In the genomic region with DNA sequence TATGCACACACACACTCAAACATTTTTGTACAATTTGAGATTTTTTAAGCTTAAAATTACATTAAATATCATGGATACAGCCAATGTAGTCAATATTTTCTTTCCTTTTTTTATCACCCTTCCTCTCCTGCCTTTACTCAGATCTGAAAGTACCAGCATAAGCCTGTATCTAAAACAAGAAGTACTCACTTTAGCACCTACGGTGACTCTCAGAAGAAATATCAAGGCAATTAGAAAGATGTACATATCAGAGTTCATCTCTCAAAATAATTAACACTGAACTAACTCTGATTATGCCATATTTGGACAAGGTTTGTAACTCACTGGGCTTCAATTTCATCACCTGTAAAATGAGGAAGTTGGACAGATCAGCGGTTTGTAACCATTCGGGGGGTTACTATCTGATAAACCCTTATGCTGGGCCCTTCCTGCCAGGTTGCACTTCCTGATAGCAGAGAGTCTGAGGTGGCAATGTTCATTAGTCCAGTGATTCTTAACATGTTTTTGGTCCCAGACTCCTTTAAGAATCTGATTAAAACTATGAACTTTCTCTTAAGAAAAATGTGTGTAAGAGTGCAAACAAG, we compare ENCODE assay signal across 1 cellular context.
TF ChIP-seq lines count a peak whose summit lies in the region.

No MANE protein-coding gene starts in this region.

TF ChIP-seq in HepG2, 621 proteins besides CTCF, POLR2A, EP300 and RAD21 (continued from another document):
- TF ChIP-seq, protein P1, sequence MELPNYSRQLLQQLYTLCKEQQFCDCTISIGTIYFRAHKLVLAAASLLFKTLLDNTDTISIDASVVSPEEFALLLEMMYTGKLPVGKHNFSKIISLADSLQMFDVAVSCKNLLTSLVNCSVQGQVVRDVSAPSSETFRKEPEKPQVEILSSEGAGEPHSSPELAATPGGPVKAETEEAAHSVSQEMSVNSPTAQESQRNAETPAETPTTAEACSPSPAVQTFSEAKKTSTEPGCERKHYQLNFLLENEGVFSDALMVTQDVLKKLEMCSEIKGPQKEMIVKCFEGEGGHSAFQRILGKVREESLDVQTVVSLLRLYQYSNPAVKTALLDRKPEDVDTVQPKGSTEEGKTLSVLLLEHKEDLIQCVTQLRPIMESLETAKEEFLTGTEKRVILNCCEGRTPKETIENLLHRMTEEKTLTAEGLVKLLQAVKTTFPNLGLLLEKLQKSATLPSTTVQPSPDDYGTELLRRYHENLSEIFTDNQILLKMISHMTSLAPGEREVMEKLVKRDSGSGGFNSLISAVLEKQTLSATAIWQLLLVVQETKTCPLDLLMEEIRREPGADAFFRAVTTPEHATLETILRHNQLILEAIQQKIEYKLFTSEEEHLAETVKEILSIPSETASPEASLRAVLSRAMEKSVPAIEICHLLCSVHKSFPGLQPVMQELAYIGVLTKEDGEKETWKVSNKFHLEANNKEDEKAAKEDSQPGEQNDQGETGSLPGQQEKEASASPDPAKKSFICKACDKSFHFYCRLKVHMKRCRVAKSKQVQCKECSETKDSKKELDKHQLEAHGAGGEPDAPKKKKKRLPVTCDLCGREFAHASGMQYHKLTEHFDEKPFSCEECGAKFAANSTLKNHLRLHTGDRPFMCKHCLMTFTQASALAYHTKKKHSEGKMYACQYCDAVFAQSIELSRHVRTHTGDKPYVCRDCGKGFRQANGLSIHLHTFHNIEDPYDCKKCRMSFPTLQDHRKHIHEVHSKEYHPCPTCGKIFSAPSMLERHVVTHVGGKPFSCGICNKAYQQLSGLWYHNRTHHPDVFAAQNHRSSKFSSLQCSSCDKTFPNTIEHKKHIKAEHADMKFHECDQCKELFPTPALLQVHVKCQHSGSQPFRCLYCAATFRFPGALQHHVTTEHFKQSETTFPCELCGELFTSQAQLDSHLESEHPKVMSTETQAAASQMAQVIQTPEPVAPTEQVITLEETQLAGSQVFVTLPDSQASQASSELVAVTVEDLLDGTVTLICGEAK (IDR thresholded peaks at IDR 0.05), result no peak
- TF ChIP-seq, protein P1 (CRISPR knock-in tag; IDR thresholded peaks at IDR 0.05), result no peak
- no peak for TF ChIP-seq NPAS2 (CRISPR knock-in tag; IDR thresholded peaks at IDR 0.05; ENCODE audit: borderline replicate concordance)
- TF ChIP-seq ZNF678 (CRISPR knock-in tag; IDR thresholded peaks at IDR 0.05), result no peak
- TF ChIP-seq STAG1 (CRISPR knock-in tag; IDR thresholded peaks at IDR 0.05), result no peak
- no peak for TF ChIP-seq ZNF335 (CRISPR knock-in tag; IDR thresholded peaks at IDR 0.05)
- TF ChIP-seq ZNF850 (CRISPR knock-in tag; conservative IDR thresholded peaks at IDR 0.05), result no peak
- no peak for TF ChIP-seq CHCHD3 (CRISPR knock-in tag; IDR thresholded peaks at IDR 0.05)
